8 cellular contexts compared by ENCODE assay signal in genomic region chr16:67177743-67178699, GRCh38. TPM values are rescaled to one million over a fixed set of nuclear protein-coding genes. Genes with fewer than 3 reads are reported as not detected.
DNase-seq lines count a peak whose midpoint lies in the region; ATAC-seq and TF ChIP-seq lines count a peak whose summit lies in the region.

No MANE protein-coding gene starts in this region.

- peaks cover 72% of the 10 kb centered on the region for H4K20me1 ChIP-seq in neural progenitor cell (ENCODE audit: low read depth)

- no peaks in the 10 kb centered on the region for H3K9me3 ChIP-seq in neural progenitor cell (ENCODE audit: low read depth)

- peaks cover 17% of the 10 kb centered on the region for H3F3A ChIP-seq in neural progenitor cell (ENCODE audit: low read depth)

- peaks cover 7% of the 10 kb centered on the region for H3K79me2 ChIP-seq in neural progenitor cell (ENCODE audit: low read depth)

- H3K27me3 Mint-ChIP-seq in activated T-helper 2 cell treated with anti-CD3 and anti-CD28 coated beads, Interferon-gamma antibody, Interleukin-2, Interleukin-4, amounts not matched to agents 10 μg/mL and 5 μg/mL and 100 μg/mL, durations not matched to agents 14 hours and 24 hours and 36 hours (ENCODE audit: low read depth), result peaks cover 7% of the 10 kb centered on the region
- H3K27me3 Mint-ChIP-seq in neural progenitor cell (ENCODE audit: insufficient read depth, low read depth), result peaks cover 35% of the 10 kb centered on the region

- no peak overlapping the region for H3K27ac ChIP-seq in neural progenitor cell

- TF ChIP-seq CTCF in GM12865 (IDR thresholded peaks at IDR 0.05; ENCODE audit: insufficient read depth, low read depth, low read length, missing control alignments) (no peak), neural progenitor cell (IDR thresholded peaks at IDR 0.05) (peak; percentile 10)

- peaks cover 28% of the 10 kb centered on the region for H3K4me1 Mint-ChIP-seq in activated T-helper 2 cell treated with anti-CD3 and anti-CD28 coated beads, Interferon-gamma antibody, Interleukin-2, Interleukin-4, amounts not matched to agents 10 μg/mL and 5 μg/mL and 100 μg/mL, durations not matched to agents 14 hours and 24 hours and 36 hours (ENCODE audit: low read depth)
- H3K4me1 Mint-ChIP-seq in neural progenitor cell, result peaks cover 15% of the 10 kb centered on the region

- no peak overlapping the region for H2AFZ ChIP-seq in neural progenitor cell (replicated peaks)

- H3K4me3 ChIP-seq in GM12865 (ENCODE audit: low read depth, low read length) (no peak overlapping the region), neural progenitor cell (peak overlapping the region; percentile 47)

- H3K4me1 ChIP-seq in neural progenitor cell, result peaks cover 8% of the 10 kb centered on the region

- H3K36me3 Mint-ChIP-seq in activated T-helper 2 cell treated with anti-CD3 and anti-CD28 coated beads, Interferon-gamma antibody, Interleukin-2, Interleukin-4, amounts not matched to agents 10 μg/mL and 5 μg/mL and 100 μg/mL, durations not matched to agents 14 hours and 24 hours and 36 hours (ENCODE audit: low read depth), result peaks cover 28% of the 10 kb centered on the region
- H3K36me3 Mint-ChIP-seq in neural progenitor cell, result peaks cover 4% of the 10 kb centered on the region

- H3K4me2 ChIP-seq in neural progenitor cell, result peak overlapping the region; percentile 75

- no peak for ATAC-seq in GM19023 (IDR thresholded peaks at IDR 0.05; ENCODE audit: unreplicated experiment)

- H3K27me3 ChIP-seq in neural progenitor cell, result peaks cover 66% of the 10 kb centered on the region

- peak overlapping the region; percentile 23 for H3K27ac Mint-ChIP-seq in activated T-helper 2 cell treated with anti-CD3 and anti-CD28 coated beads, Interferon-gamma antibody, Interleukin-2, Interleukin-4, amounts not matched to agents 10 μg/mL and 5 μg/mL and 100 μg/mL, durations not matched to agents 14 hours and 24 hours and 36 hours
- H3K27ac Mint-ChIP-seq in neural progenitor cell, result no peak overlapping the region

- H3K9me3 Mint-ChIP-seq in activated T-helper 2 cell treated with anti-CD3 and anti-CD28 coated beads, Interferon-gamma antibody, Interleukin-2, Interleukin-4, amounts not matched to agents 10 μg/mL and 5 μg/mL and 100 μg/mL, durations not matched to agents 14 hours and 24 hours and 36 hours, result no peaks in the 10 kb centered on the region
- no peaks in the 10 kb centered on the region for H3K9me3 Mint-ChIP-seq in neural progenitor cell

- no peak overlapping the region for H3K9ac ChIP-seq in neural progenitor cell

- peak overlapping the region; percentile 56 for H3K4me3 Mint-ChIP-seq in activated T-helper 2 cell treated with anti-CD3 and anti-CD28 coated beads, Interferon-gamma antibody, Interleukin-2, Interleukin-4, amounts not matched to agents 10 μg/mL and 5 μg/mL and 100 μg/mL, durations not matched to agents 14 hours and 24 hours and 36 hours (ENCODE audit: low read depth)
- H3K4me3 Mint-ChIP-seq in neural progenitor cell, result peak overlapping the region; percentile 63

- DNase-seq in GM12865 (ENCODE audit: low read depth), result peak; percentile 55
- DNase-seq in NCI-H2171 treated with DMSO at 0.1 percent for 48 hours (lab: John Stamatoyannopoulos, UW), result peak; percentile 92
- peak; percentile 51 for DNase-seq in activated T-helper 2 cell treated with anti-CD3 and anti-CD28 coated beads, Interferon-gamma antibody, Interleukin-2, Interleukin-4, amounts not matched to agents 10 μg/mL and 5 μg/mL and 100 μg/mL, durations not matched to agents 14 hours and 24 hours and 36 hours (ENCODE audit: low spot score)
- peak; percentile 34 for DNase-seq in fibroblast of peridontal ligament (ENCODE audit: extremely low read depth)
- DNase-seq in neural progenitor cell (ENCODE audit: low spot score), result peak; percentile 87
- no peak for DNase-seq in activated CD4-positive, CD25-positive, alpha-beta regulatory T cell treated with anti-CD3 and anti-CD28 coated beads, Interleukin-2, amount 50 U/mL, for 72 hours
- DNase-seq in GDM1 (lab: John Stamatoyannopoulos, UW), result no peak

- intact Hi-C loops in activated T-helper 2 cell treated with anti-CD3 and anti-CD28 coated beads, Interferon-gamma antibody, Interleukin-2, Interleukin-4, amounts not matched to agents 10 μg/mL and 5 μg/mL and 100 μg/mL, durations not matched to agents 14 hours and 24 hours and 36 hours (cut with micrococcal nuclease), result no loop called here

- no peaks in the 10 kb centered on the region for H3K36me3 ChIP-seq in neural progenitor cell

RNA-seq across cellular contexts. Expression of gene MATCAP1, which starts 5.7 kb away (rescaled TPM):
- 57.1 and 59.5 TPM in 2 replicates for total RNA-seq in activated T-helper 2 cell treated with anti-CD3 and anti-CD28 coated beads, Interferon-gamma antibody, Interleukin-2, Interleukin-4, amounts not matched to agents 10 μg/mL and 5 μg/mL and 100 μg/mL, durations not matched to agents 14 hours and 24 hours and 36 hours
- 15.7 and 50.9 TPM in 2 replicates for total RNA-seq in neural progenitor cell (ENCODE audit: low replicate concordance)

RNA-seq across cellular contexts. Expression of gene NOL3, which starts 7.7 kb away (rescaled TPM):
- 27.3 and 30.1 TPM in 2 replicates for total RNA-seq in activated T-helper 2 cell treated with anti-CD3 and anti-CD28 coated beads, Interferon-gamma antibody, Interleukin-2, Interleukin-4, amounts not matched to agents 10 μg/mL and 5 μg/mL and 100 μg/mL, durations not matched to agents 14 hours and 24 hours and 36 hours
- 0.37 and 5.5 TPM in 2 replicates for total RNA-seq in neural progenitor cell (ENCODE audit: low replicate concordance)

RNA-seq across cellular contexts. Expression of gene EXOC3L1, which starts 11.9 kb away (rescaled TPM):
- 0.14 TPM in 1 of 2 replicates, not detected in the other for total RNA-seq in activated T-helper 2 cell treated with anti-CD3 and anti-CD28 coated beads, Interferon-gamma antibody, Interleukin-2, Interleukin-4, amounts not matched to agents 10 μg/mL and 5 μg/mL and 100 μg/mL, durations not matched to agents 14 hours and 24 hours and 36 hours
- total RNA-seq in neural progenitor cell (ENCODE audit: low replicate concordance), result not detected in 2 replicates

RNA-seq across cellular contexts. Expression of gene HSF4, which starts 13.5 kb away (rescaled TPM):
- 33.4 and 33.9 TPM in 2 replicates for total RNA-seq in activated T-helper 2 cell treated with anti-CD3 and anti-CD28 coated beads, Interferon-gamma antibody, Interleukin-2, Interleukin-4, amounts not matched to agents 10 μg/mL and 5 μg/mL and 100 μg/mL, durations not matched to agents 14 hours and 24 hours and 36 hours
- 1.0 TPM in 1 of 2 replicates, not detected in the other for total RNA-seq in neural progenitor cell (ENCODE audit: low replicate concordance)

RNA-seq across cellular contexts. Expression of gene E2F4, which starts 13.9 kb away (rescaled TPM):
- total RNA-seq in activated T-helper 2 cell treated with anti-CD3 and anti-CD28 coated beads, Interferon-gamma antibody, Interleukin-2, Interleukin-4, amounts not matched to agents 10 μg/mL and 5 μg/mL and 100 μg/mL, durations not matched to agents 14 hours and 24 hours and 36 hours, result 132 and 139 TPM in 2 replicates
- total RNA-seq in neural progenitor cell (ENCODE audit: low replicate concordance), result 35.3 and 101 TPM in 2 replicates

Comparison
In these comparisons a context has a peak if more than half of its experiments do, and no peak if none do; other contexts are left out.
1. DNase-seq: peak in GM12865 (single experiment), NCI-H2171 treated with DMSO at 0.1 percent for 48 hours (single experiment), activated T-helper 2 cell treated with anti-CD3 and anti-CD28 coated beads, Interferon-gamma antibody, Interleukin-2, Interleukin-4, amounts not matched to agents 10 μg/mL and 5 μg/mL and 100 μg/mL, durations not matched to agents 14 hours and 24 hours and 36 hours (single experiment), fibroblast of peridontal ligament (single experiment) and neural progenitor cell (single experiment); none in activated CD4-positive, CD25-positive, alpha-beta regulatory T cell treated with anti-CD3 and anti-CD28 coated beads, Interleukin-2, amount 50 U/mL, for 72 hours (single experiment) and GDM1 (single experiment).